10 cellular contexts compared by ENCODE assay signal in genomic region chr10:100350914-100351485, GRCh38. TPM values are rescaled to one million over a fixed set of nuclear protein-coding genes. Genes with fewer than 3 reads are reported as not detected.
DNase-seq lines count a peak whose midpoint lies in the region; ATAC-seq, FAIRE-seq and TF ChIP-seq lines count a peak whose summit lies in the region.
"Had no signal": no experiment of that assay in that cellular context is flagged by ENCODE, and none has a peak within 500 bp of the region (broad histone marks: within the 10 kb centered on the region; RNA-seq: fewer than 3 reads in every experiment).

No MANE protein-coding gene starts in this region.

- CTCF ChIA-PET in A549 (lab: Yijun Ruan, JAX): interaction anchor here (1.4 to 28.5 kb wide), 5 partner anchors 8 to 168 kb away, joined by 3 to 534 read pairs (median 18); partner anchors contain the start of gene SEC31B

- TF ChIP-seq POLR2A in A549 (IDR thresholded peaks at IDR 0.05; ENCODE audit: low read length) (no peak), body of pancreas (IDR thresholded peaks at IDR 0.05) (no peak)

- TF ChIP-seq RAD21 in A549 (conservative IDR thresholded peaks at IDR 0.05 in 1 of 2, IDR thresholded peaks at IDR 0.05 in 1 of 2): no peak

- peak overlapping the region in 1 of 2 experiments; percentile 99; a peak in 2 of 6 replicates for H3K27ac ChIP-seq in A549
- no peak overlapping the region for H3K27ac ChIP-seq in HUES6 (ENCODE audit: low read depth, low read length)
- no peak overlapping the region for H3K27ac ChIP-seq in brain microvascular endothelial cell
- H3K27ac ChIP-seq in lower lobe of right lung: no peak overlapping the region
- no peak overlapping the region for H3K27ac ChIP-seq in body of pancreas
- H3K27ac ChIP-seq: ovary had no signal

- ATAC-seq in A549 (no peak), lower lobe of right lung (no peak), body of pancreas (no peak)

- 97% methylated on average over 5 of the region's 5 CpGs for WGBS in A549 (ENCODE audit: missing lambda C conversion rate)
- WGBS in body of pancreas, 2 donors: 82 to 90% methylated on average over 5 of the region's 5 CpGs

- DNase-seq in A549 (ENCODE audit: low read depth in 1 of 2, low spot score in 1 of 2): no peak
- DNase-seq in brain microvascular endothelial cell: no peak
- no peak for DNase-seq in lower lobe of right lung
- DNase-seq in activated gamma-delta T cell (lab: John Stamatoyannopoulos, UW): no peak
- no peak for DNase-seq in T-helper 9 cell
- DNase-seq in body of pancreas: no peak
- DNase-seq in iPS-NIHi11 (ENCODE audit: low spot score): no peak
- DNase-seq: activated CD4-positive, CD25-positive, alpha-beta regulatory T cell treated with anti-CD3 and anti-CD28 coated beads, Interleukin-2, amount 50 U/mL, for 72 hours; ovary had no signal

- H3K4me3 ChIP-seq in A549: peak overlapping the region; percentile 99
- peak overlapping the region; percentile 90; the same call in 1 of the 2 replicates for H3K4me3 ChIP-seq in HUES6 (ENCODE audit: low read depth, low read length)
- H3K4me3 ChIP-seq in brain microvascular endothelial cell (ENCODE audit: low read depth, low read length): peak overlapping the region; percentile 95
- peak overlapping the region; percentile 76 for H3K4me3 ChIP-seq in lower lobe of right lung
- no peak overlapping the region for H3K4me3 ChIP-seq in body of pancreas
- H3K4me3 ChIP-seq: ovary had no signal

- no peak for FAIRE-seq in A549 (lab: Jason Lieb, UNC)

- TF ChIP-seq CTCF in A549 (IDR thresholded peaks at IDR 0.05) (no peak), brain microvascular endothelial cell (IDR thresholded peaks at IDR 0.05; ENCODE audit: low read depth, low read length, missing control alignments) (no peak), lower lobe of right lung (IDR thresholded peaks at IDR 0.05) (no peak), body of pancreas (IDR thresholded peaks at IDR 0.05) (no peak)

- intact Hi-C loops in lower lobe of right lung (cut with DNase I): no loop called here
- intact Hi-C loops in body of pancreas (cut with DNase I): no loop called here

- no peak for TF ChIP-seq EP300 in A549 (IDR thresholded peaks at IDR 0.05)

- H3K27me3 ChIP-seq in HUES6 (ENCODE audit: control insufficient read depth, insufficient read depth, low read length): no peaks in the 10 kb centered on the region
- H3K27me3 ChIP-seq in brain microvascular endothelial cell (replicated peaks): no peaks in the 10 kb centered on the region
- H3K27me3 ChIP-seq in lower lobe of right lung (ENCODE audit: low read depth): peaks cover 13% of the 10 kb centered on the region
- no peaks in the 10 kb centered on the region for H3K27me3 ChIP-seq in body of pancreas
- H3K27me3 ChIP-seq: ovary had no signal

- H3K4me2 ChIP-seq in A549: peak overlapping the region; percentile 88

- H3K4me1 ChIP-seq in A549 (peaks cover 68% of the 10 kb centered on the region), HUES6 (ENCODE audit: control insufficient read depth, insufficient read depth, low read length) (peaks cover 27% of the 10 kb centered on the region), lower lobe of right lung (peaks cover 5% of the 10 kb centered on the region), body of pancreas (peaks cover 19% of the 10 kb centered on the region)

- H3K36me3 ChIP-seq in HUES6 (ENCODE audit: control insufficient read depth, insufficient read depth, low read length): peaks cover 86% of the 10 kb centered on the region
- H3K36me3 ChIP-seq in brain microvascular endothelial cell (replicated peaks): peaks cover 76% of the 10 kb centered on the region
- H3K36me3 ChIP-seq in lower lobe of right lung: peaks cover 44% of the 10 kb centered on the region
- H3K36me3 ChIP-seq in body of pancreas (replicated peaks in 1 of 2; ENCODE audit: insufficient read depth in 1 of 2, low read depth in 2 of 2): no peaks in the 10 kb centered on the region
- H3K36me3 ChIP-seq: ovary had no signal

- in situ Hi-C loops in brain microvascular endothelial cell (cut with HindIII; ENCODE audit: low pct_ligation_motif_present, low sequenced_read_pairs): no loop called here

- no peak overlapping the region for H3K9ac ChIP-seq in HUES6 (ENCODE audit: low read length)

- H3K9me3 ChIP-seq in A549: no peaks in the 10 kb centered on the region
- no peaks in the 10 kb centered on the region for H3K9me3 ChIP-seq in HUES6 (ENCODE audit: control insufficient read depth, insufficient read depth, low read depth, low read length)
- no peaks in the 10 kb centered on the region for H3K9me3 ChIP-seq in lower lobe of right lung
- H3K9me3 ChIP-seq in body of pancreas: no peaks in the 10 kb centered on the region
- H3K9me3 ChIP-seq: ovary had no signal

- POLR2A ChIA-PET in A549 (lab: Yijun Ruan, JAX): interaction anchor here (0.6 to 7.6 kb wide), 4 partner anchors 20 to 81 kb away, joined by 3 to 143 read pairs (median 6); no protein-coding TSS in a partner anchor

TF ChIP-seq in A549, 52 proteins besides CTCF, POLR2A, EP300 and RAD21:
- TF ChIP-seq TFCP2L1 (CRISPR knock-in tag; IDR thresholded peaks at IDR 0.05) (no peak), JUN (IDR thresholded peaks at IDR 0.05) (0 out of 5 replicates have a peak, but pooled peaks of 1 of the 2 experiments have one; percentile 19)
TF ChIP-seq in A549: peak in this region for 1.

RNA-seq across cellular contexts. Expression of gene SCD, which starts 4.0 kb away (rescaled TPM):
- polyA plus RNA-seq in A549 (2011; rRNA removed): 329 and 348 TPM in 2 replicates
- polyA plus RNA-seq in A549 (2012; cell fraction: cytosol; rRNA removed): 66.6 and 81.4 TPM in 2 replicates
- 73.4 and 80.0 TPM in 2 replicates for polyA plus RNA-seq in A549 (2012; cell fraction: nucleus; rRNA removed)
- polyA plus RNA-seq in A549 (2017; fragmentation: RNase III; extraction: RNeasy Plus Mini Kit Qiagen cat#74134 plus additional on column Dnase treatment): 157 to 496 TPM (median 416 TPM) in 3 replicates
- polyA minus RNA-seq in A549 (2011; rRNA and poly(A)+ RNA removed): 331 and 353 TPM in 2 replicates
- 327 TPM for total RNA-seq in lower lobe of right lung
- total RNA-seq in body of pancreas: 100 to 1,000 TPM in 1 of 2 donors, 10 to 100 TPM in 1; 14.3 to 128 TPM

RNA-seq across cellular contexts. Expression of gene PKD2L1, which starts 21.0 kb away (rescaled TPM):
- 0.06 and 0.26 TPM in 2 replicates for polyA plus RNA-seq in A549 (2011; rRNA removed)
- polyA plus RNA-seq in A549 (2012; cell fraction: cytosol; rRNA removed): 0.01 TPM in 1 of 2 replicates, not detected in the other
- polyA plus RNA-seq in A549 (2012; cell fraction: nucleus; rRNA removed): 0.04 TPM in 1 of 2 replicates, not detected in the other
- polyA plus RNA-seq in A549 (2017; fragmentation: RNase III; extraction: RNeasy Plus Mini Kit Qiagen cat#74134 plus additional on column Dnase treatment): 0.08 to 0.11 TPM (median 0.10 TPM) in 3 replicates
- 0.24 TPM in 1 of 2 replicates, not detected in the other for polyA minus RNA-seq in A549 (2011; rRNA and poly(A)+ RNA removed)
- total RNA-seq in lower lobe of right lung: 3.4 TPM
- not detected for total RNA-seq in body of pancreas

Comparison
In these comparisons a context has a peak if more than half of its experiments do, and no peak if none do; other contexts are left out.
1. H3K4me3 ChIP-seq: peak in A549 (single experiment), HUES6 (single experiment), brain microvascular endothelial cell (single experiment) and lower lobe of right lung (single experiment); none in body of pancreas (0 of 2).